In genomic region chr12:125228519-125229260, GRCh38 we compare ENCODE assay signal across 1 cellular context.
TF ChIP-seq lines count a peak whose summit lies in the region.

No MANE protein-coding gene starts in this region.

TF ChIP-seq in HEK293T, 16 proteins besides CTCF, POLR2A, EP300 and RAD21 (continued from another document):
- peak; percentile 89 for TF ChIP-seq PKNOX1 (IDR thresholded peaks at IDR 0.05)
- TF ChIP-seq SUZ12 (IDR thresholded peaks at IDR 0.05) = no peak
- no peak for TF ChIP-seq SP1 (IDR thresholded peaks at IDR 0.05)
